Comparison of ENCODE assay signal across 1 cellular context in the genomic region with DNA sequence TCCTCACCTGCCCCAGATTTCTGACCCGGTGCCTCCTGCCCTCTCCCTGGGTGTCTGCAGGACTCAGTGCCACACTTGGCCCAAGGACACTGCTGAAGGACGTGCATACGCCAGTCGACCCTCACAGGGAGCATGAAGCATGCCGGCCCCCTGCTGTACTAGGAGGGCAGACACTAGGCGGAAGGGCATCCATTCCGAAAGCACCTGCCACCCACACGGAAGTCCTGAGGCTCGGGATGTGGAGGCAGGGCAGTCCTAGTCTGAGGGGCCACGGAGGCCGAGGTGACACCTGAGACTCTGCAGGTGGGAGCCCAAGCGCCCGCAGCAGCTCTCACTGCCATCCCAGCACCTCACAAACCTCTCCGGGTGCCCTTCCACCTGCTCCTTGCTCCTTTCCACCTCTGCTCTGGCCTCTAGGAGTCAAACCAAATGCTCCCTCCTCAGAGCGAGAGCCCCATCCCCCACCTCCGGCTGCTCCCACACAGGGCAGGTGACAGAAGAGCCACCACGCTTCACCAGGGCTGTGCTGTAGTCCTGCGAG.
TF ChIP-seq lines count a peak whose summit lies in the region.

No MANE protein-coding gene starts in this region.

TF ChIP-seq in HepG2, 621 proteins besides CTCF, POLR2A, EP300 and RAD21:
- TF ChIP-seq, protein P1, sequence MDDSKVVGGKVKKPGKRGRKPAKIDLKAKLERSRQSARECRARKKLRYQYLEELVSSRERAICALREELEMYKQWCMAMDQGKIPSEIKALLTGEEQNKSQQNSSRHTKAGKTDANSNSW (CRISPR knock-in tag; IDR thresholded peaks at IDR 0.05; ENCODE audit: borderline replicate concordance): no peak
- TF ChIP-seq RBFOX2 (IDR thresholded peaks at IDR 0.05; ENCODE audit: low read depth, low read length): no peak
- TF ChIP-seq TCF12 (IDR thresholded peaks at IDR 0.05): no peak
- TF ChIP-seq TCF12 (CRISPR knock-in tag; IDR thresholded peaks at IDR 0.05): no peak
- TF ChIP-seq REXO4 (CRISPR knock-in tag; IDR thresholded peaks at IDR 0.05; ENCODE audit: borderline replicate concordance): no peak
- TF ChIP-seq AGO2 (optimal IDR thresholded peaks at IDR 0.05; ENCODE audit: low read depth, low read length): peak; percentile 40
- TF ChIP-seq ZBTB21 (CRISPR knock-in tag; IDR thresholded peaks at IDR 0.05): no peak
- TF ChIP-seq FLYWCH1 (CRISPR knock-in tag; IDR thresholded peaks at IDR 0.05): no peak
- TF ChIP-seq ZNF292 (CRISPR knock-in tag; IDR thresholded peaks at IDR 0.05; ENCODE audit: borderline replicate concordance, low read depth): no peak
